ENCODE assay signal across 1 cellular context in the genomic region with DNA sequence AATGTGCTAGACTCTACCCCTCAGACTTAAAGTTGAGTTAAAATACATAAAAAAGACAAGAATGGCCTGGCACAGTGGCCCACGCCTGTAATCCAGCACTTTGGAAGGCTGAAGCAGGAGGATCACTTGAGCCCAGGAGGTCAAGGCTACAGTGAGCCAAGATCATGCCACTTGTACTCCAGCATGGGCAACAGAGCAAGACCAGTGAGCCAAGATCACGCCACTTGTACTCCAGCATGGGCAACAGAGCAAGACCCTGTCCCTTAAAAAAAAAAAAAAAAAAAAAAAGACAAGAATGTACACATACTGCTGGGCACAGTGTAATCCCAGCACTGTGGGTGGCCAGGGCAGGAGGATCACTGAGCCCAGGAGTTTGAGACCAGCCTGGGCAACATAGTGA.
TF ChIP-seq lines count a peak whose summit lies in the region.

No MANE protein-coding gene starts in this region.

TF ChIP-seq in HEK293, 187 proteins besides CTCF, POLR2A, EP300 and RAD21 (continued from another document):
- TF ChIP-seq, protein P1, sequence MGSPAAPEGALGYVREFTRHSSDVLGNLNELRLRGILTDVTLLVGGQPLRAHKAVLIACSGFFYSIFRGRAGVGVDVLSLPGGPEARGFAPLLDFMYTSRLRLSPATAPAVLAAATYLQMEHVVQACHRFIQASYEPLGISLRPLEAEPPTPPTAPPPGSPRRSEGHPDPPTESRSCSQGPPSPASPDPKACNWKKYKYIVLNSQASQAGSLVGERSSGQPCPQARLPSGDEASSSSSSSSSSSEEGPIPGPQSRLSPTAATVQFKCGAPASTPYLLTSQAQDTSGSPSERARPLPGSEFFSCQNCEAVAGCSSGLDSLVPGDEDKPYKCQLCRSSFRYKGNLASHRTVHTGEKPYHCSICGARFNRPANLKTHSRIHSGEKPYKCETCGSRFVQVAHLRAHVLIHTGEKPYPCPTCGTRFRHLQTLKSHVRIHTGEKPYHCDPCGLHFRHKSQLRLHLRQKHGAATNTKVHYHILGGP (tag by site-specific recombination; IDR thresholded peaks at IDR 0.05): no peak
